1 cellular context compared by ENCODE assay signal in genomic region chr5:179732412-179732917, GRCh38.
A peak's percentile ranks its signal among the peaks of the same experiment; 100 is the strongest.
TF ChIP-seq lines count a peak whose summit lies in the region.

Gene MAML1, plus strand, starts transcription at chr5:179732822. Its CDS starts 291 bp downstream, at chr5:179733113.

TF ChIP-seq in K562, 482 proteins besides CTCF, POLR2A, EP300 and RAD21 (continued from another document and continues in another):
- no peak for TF ChIP-seq HES1 (IDR thresholded peaks at IDR 0.05; ENCODE audit: low read depth)
- no peak for TF ChIP-seq ZNF707 (CRISPR knock-in tag; conservative IDR thresholded peaks at IDR 0.05)
- TF ChIP-seq, protein P1, sequence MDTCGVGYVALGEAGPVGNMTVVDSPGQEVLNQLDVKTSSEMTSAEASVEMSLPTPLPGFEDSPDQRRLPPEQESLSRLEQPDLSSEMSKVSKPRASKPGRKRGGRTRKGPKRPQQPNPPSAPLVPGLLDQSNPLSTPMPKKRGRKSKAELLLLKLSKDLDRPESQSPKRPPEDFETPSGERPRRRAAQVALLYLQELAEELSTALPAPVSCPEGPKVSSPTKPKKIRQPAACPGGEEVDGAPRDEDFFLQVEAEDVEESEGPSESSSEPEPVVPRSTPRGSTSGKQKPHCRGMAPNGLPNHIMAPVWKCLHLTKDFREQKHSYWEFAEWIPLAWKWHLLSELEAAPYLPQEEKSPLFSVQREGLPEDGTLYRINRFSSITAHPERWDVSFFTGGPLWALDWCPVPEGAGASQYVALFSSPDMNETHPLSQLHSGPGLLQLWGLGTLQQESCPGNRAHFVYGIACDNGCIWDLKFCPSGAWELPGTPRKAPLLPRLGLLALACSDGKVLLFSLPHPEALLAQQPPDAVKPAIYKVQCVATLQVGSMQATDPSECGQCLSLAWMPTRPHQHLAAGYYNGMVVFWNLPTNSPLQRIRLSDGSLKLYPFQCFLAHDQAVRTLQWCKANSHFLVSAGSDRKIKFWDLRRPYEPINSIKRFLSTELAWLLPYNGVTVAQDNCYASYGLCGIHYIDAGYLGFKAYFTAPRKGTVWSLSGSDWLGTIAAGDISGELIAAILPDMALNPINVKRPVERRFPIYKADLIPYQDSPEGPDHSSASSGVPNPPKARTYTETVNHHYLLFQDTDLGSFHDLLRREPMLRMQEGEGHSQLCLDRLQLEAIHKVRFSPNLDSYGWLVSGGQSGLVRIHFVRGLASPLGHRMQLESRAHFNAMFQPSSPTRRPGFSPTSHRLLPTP (IDR thresholded peaks at IDR 0.05; ENCODE audit: borderline replicate concordance, extremely low read depth, insufficient read length) = no peak
- TF ChIP-seq, protein P2, sequence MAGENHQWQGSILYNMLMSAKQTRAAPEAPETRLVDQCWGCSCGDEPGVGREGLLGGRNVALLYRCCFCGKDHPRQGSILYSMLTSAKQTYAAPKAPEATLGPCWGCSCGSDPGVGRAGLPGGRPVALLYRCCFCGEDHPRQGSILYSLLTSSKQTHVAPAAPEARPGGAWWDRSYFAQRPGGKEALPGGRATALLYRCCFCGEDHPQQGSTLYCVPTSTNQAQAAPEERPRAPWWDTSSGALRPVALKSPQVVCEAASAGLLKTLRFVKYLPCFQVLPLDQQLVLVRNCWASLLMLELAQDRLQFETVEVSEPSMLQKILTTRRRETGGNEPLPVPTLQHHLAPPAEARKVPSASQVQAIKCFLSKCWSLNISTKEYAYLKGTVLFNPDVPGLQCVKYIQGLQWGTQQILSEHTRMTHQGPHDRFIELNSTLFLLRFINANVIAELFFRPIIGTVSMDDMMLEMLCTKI (IDR thresholded peaks at IDR 0.05; ENCODE audit: partially characterized antibody) = no peak
- TF ChIP-seq MCM5 (IDR thresholded peaks at IDR 0.05; ENCODE audit: low read depth) = no peak
- TF ChIP-seq, protein P3, sequence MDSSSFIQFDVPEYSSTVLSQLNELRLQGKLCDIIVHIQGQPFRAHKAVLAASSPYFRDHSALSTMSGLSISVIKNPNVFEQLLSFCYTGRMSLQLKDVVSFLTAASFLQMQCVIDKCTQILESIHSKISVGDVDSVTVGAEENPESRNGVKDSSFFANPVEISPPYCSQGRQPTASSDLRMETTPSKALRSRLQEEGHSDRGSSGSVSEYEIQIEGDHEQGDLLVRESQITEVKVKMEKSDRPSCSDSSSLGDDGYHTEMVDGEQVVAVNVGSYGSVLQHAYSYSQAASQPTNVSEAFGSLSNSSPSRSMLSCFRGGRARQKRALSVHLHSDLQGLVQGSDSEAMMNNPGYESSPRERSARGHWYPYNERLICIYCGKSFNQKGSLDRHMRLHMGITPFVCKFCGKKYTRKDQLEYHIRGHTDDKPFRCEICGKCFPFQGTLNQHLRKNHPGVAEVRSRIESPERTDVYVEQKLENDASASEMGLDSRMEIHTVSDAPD (CRISPR knock-in tag; IDR thresholded peaks at IDR 0.05) = no peak
- no peak for TF ChIP-seq GABPB2 (CRISPR knock-in tag; conservative IDR thresholded peaks at IDR 0.05)
- TF ChIP-seq MCM7 (IDR thresholded peaks at IDR 0.05) = no peak
- TF ChIP-seq, protein P4, sequence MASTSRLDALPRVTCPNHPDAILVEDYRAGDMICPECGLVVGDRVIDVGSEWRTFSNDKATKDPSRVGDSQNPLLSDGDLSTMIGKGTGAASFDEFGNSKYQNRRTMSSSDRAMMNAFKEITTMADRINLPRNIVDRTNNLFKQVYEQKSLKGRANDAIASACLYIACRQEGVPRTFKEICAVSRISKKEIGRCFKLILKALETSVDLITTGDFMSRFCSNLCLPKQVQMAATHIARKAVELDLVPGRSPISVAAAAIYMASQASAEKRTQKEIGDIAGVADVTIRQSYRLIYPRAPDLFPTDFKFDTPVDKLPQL (IDR thresholded peaks at IDR 0.05; ENCODE audit: extremely low read depth, insufficient read length) = no peak
- TF ChIP-seq, protein P5, sequence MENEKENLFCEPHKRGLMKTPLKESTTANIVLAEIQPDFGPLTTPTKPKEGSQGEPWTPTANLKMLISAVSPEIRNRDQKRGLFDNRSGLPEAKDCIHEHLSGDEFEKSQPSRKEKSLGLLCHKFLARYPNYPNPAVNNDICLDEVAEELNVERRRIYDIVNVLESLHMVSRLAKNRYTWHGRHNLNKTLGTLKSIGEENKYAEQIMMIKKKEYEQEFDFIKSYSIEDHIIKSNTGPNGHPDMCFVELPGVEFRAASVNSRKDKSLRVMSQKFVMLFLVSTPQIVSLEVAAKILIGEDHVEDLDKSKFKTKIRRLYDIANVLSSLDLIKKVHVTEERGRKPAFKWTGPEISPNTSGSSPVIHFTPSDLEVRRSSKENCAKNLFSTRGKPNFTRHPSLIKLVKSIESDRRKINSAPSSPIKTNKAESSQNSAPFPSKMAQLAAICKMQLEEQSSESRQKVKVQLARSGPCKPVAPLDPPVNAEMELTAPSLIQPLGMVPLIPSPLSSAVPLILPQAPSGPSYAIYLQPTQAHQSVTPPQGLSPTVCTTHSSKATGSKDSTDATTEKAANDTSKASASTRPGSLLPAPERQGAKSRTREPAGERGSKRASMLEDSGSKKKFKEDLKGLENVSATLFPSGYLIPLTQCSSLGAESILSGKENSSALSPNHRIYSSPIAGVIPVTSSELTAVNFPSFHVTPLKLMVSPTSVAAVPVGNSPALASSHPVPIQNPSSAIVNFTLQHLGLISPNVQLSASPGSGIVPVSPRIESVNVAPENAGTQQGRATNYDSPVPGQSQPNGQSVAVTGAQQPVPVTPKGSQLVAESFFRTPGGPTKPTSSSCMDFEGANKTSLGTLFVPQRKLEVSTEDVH (IDR thresholded peaks at IDR 0.05; ENCODE audit: low read depth, partially characterized antibody) = no peak
- no peak for TF ChIP-seq DMBX1 (CRISPR knock-in tag; IDR thresholded peaks at IDR 0.05; ENCODE audit: borderline replicate concordance)
- TF ChIP-seq MAX (CRISPR knock-in tag; IDR thresholded peaks at IDR 0.05) = peak; percentile 49
- TF ChIP-seq STAT5B (CRISPR knock-in tag; IDR thresholded peaks at IDR 0.05) = no peak
- TF ChIP-seq ZNF445 (CRISPR knock-in tag; IDR thresholded peaks at IDR 0.05; ENCODE audit: low read depth) = no peak
- TF ChIP-seq FIP1L1 (IDR thresholded peaks at IDR 0.05; ENCODE audit: low read depth, low read length, poor library complexity, severe bottlenecking) = no peak
- TF ChIP-seq CUX1 (CRISPR knock-in tag; IDR thresholded peaks at IDR 0.05) = no peak
- TF ChIP-seq MECOM (CRISPR knock-in tag; IDR thresholded peaks at IDR 0.05) = no peak
- no peak for TF ChIP-seq PHB (CRISPR knock-in tag; IDR thresholded peaks at IDR 0.05)
- no peak for TF ChIP-seq NR2C2 (CRISPR knock-in tag; IDR thresholded peaks at IDR 0.05)
- no peak; the same call in 1 of the 2 replicates for TF ChIP-seq NR2C2 (tag; IDR thresholded peaks at IDR 0.05)
- no peak for TF ChIP-seq ZNF830 (CRISPR knock-in tag; IDR thresholded peaks at IDR 0.05)
- TF ChIP-seq MAFK (IDR thresholded peaks at IDR 0.05; ENCODE audit: low read length) = no peak
- no peak for TF ChIP-seq ZNF696 (CRISPR knock-in tag; conservative IDR thresholded peaks at IDR 0.05)
- TF ChIP-seq MEF2A (IDR thresholded peaks at IDR 0.05; ENCODE audit: control insufficient read depth, low read depth, low read length) = no peak
- TF ChIP-seq ZNF407 (IDR thresholded peaks at IDR 0.05; ENCODE audit: low read depth) = no peak
- TF ChIP-seq NRF1 (conservative IDR thresholded peaks at IDR 0.05 in 1 of 2, IDR thresholded peaks at IDR 0.05 in 1 of 2) = peak; percentile 80 to 81
- no peak for TF ChIP-seq PREB (CRISPR knock-in tag; IDR thresholded peaks at IDR 0.05)
- no peak for TF ChIP-seq SNAPC5 (CRISPR knock-in tag; IDR thresholded peaks at IDR 0.05)
- TF ChIP-seq ELF4 (CRISPR knock-in tag; IDR thresholded peaks at IDR 0.05) = no peak
- 0 out of 4 replicates have a peak, but pooled peaks of 1 of the 2 experiments have one; percentile 30 for TF ChIP-seq FOXK2 (conservative IDR thresholded peaks at IDR 0.05 in 1 of 2, IDR thresholded peaks at IDR 0.05 in 1 of 2; ENCODE audit: low read depth in 2 of 2)
